Comparison of ENCODE assay signal across 35 cellular contexts in the genomic region with DNA sequence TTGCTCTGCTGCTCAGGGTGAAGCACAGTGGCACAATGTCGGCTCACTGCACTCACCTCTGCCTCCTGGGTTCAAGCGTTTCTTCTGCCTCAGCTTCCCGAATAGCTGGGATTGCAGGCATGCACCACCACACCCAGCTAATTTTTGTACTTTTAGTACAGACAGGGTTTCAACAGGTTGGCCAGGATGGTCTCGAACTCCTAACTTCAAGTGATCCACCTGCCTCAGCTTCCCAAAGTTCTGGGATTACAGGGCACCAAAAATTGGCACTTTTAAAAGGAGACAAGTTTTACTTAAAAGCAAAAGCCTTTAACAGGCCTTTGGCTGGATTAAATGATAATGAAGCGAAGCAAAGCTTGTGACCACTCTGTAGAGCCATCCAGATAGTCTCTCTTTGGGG. TPM values are rescaled to one million over a fixed set of nuclear protein-coding genes. Genes with fewer than 3 reads are reported as not detected.
"Had no signal": no experiment of that assay in that cellular context is flagged by ENCODE, and none has a peak within 500 bp of the region (broad histone marks: within the 10 kb centered on the region; RNA-seq: fewer than 3 reads in every experiment).

No MANE protein-coding gene starts in this region.

- H3K4me3 ChIP-seq: MG63 had no signal

- H3K27me3 ChIP-seq: MG63 had no signal

- H3K36me3 ChIP-seq: MG63 had no signal

- DNase-seq: Karpas-422, Kasumi-1, MG63, MM.1S, MV-4-11, NCI-H1048, NCI-H1092, NCI-H1092 treated with DMSO at 0.1 percent for 48 hours, NCI-H1105, NCI-H1105 treated with DMSO at 0.1 percent for 48 hours, NCI-H1417, NCI-H1417 treated with DMSO at 0.1 percent for 48 hours, NCI-H1436, NCI-H1436 treated with DMSO at 0.1 percent for 48 hours, NCI-H146, NCI-H1694, NCI-H1694 treated with DMSO at 0.1 percent for 48 hours, NCI-H187, NCI-H187 treated with DMSO at 0.1 percent for 48 hours, NCI-H1930, NCI-H2029, NCI-H2029 treated with DMSO at 0.1 percent for 48 hours, NCI-H2081, NCI-H2081 treated with DMSO at 0.1 percent for 48 hours, NCI-H2107, NCI-H2171, NCI-H2171 treated with DMSO at 0.1 percent for 48 hours, NCI-H2227 treated with DMSO at 0.1 percent for 48 hours, NCI-H226, NCI-H345, NCI-H446, NCI-H446 treated with DMSO at 0.1 percent for 48 hours, NCI-H510A, NCI-H510A treated with DMSO at 0.1 percent for 48 hours had no signal

- H3K9me3 ChIP-seq: MG63 had no signal

RNA-seq across cellular contexts. Expression of gene TSHZ3, which starts 12.5 kb away (rescaled TPM):
- total RNA-seq: MCF 10A had no signal
